ENCODE assay signal across 1 cellular context in the genomic region with DNA sequence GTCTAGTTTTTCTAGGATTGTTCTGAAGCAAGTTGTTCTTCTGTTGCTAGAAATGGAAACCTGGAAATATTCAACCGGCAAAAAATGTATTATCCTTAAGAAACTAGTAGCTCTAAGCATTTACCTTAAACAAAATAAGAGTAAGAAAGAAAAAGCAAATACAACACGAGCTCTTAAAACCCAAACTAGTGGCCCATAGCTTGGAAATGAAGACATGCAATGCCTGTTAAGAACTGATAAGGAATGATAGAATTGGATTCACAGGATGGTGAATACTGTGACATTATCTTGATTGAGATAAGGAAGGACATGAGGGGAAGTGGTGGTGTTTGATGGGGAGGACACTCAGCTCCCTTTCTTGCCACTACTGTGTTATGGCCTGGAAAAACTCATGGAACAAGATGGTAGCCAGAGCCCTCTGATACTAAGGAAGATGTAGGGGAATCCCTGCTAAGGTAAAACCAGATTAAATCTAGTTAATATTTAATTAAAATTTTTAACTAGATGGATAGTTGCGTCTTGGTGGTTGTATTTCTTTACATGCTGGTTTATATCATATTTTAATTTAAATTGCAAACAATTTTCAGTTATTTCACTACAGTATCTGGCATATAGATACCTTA.
TF ChIP-seq lines count a peak whose summit lies in the region.

No MANE protein-coding gene starts in this region.

TF ChIP-seq in K562, 482 proteins besides CTCF, POLR2A, EP300 and RAD21 (continued from another document and continues in another):
- TF ChIP-seq, protein P1, sequence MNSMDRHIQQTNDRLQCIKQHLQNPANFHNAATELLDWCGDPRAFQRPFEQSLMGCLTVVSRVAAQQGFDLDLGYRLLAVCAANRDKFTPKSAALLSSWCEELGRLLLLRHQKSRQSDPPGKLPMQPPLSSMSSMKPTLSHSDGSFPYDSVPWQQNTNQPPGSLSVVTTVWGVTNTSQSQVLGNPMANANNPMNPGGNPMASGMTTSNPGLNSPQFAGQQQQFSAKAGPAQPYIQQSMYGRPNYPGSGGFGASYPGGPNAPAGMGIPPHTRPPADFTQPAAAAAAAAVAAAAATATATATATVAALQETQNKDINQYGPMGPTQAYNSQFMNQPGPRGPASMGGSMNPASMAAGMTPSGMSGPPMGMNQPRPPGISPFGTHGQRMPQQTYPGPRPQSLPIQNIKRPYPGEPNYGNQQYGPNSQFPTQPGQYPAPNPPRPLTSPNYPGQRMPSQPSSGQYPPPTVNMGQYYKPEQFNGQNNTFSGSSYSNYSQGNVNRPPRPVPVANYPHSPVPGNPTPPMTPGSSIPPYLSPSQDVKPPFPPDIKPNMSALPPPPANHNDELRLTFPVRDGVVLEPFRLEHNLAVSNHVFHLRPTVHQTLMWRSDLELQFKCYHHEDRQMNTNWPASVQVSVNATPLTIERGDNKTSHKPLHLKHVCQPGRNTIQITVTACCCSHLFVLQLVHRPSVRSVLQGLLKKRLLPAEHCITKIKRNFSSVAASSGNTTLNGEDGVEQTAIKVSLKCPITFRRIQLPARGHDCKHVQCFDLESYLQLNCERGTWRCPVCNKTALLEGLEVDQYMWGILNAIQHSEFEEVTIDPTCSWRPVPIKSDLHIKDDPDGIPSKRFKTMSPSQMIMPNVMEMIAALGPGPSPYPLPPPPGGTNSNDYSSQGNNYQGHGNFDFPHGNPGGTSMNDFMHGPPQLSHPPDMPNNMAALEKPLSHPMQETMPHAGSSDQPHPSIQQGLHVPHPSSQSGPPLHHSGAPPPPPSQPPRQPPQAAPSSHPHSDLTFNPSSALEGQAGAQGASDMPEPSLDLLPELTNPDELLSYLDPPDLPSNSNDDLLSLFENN (IDR thresholded peaks at IDR 0.05; ENCODE audit: low read depth in 2 of 2, low read length in 2 of 2): peak in 1 of 2 experiments; percentile 74; a peak in 2 of 4 replicates
- TF ChIP-seq SP2 (IDR thresholded peaks at IDR 0.05; ENCODE audit: extremely low read depth, low read depth, low read length, poor library complexity, severe bottlenecking) (no peak), LEF1 (IDR thresholded peaks at IDR 0.05) (peak; percentile 83; the same call in 1 of the 2 replicates), ZNF584 (CRISPR knock-in tag; IDR thresholded peaks at IDR 0.05; ENCODE audit: low read depth) (peak; percentile 64; the same call in 1 of the 2 replicates), JUND (IDR thresholded peaks at IDR 0.05; ENCODE audit: borderline replicate concordance, low read depth, low read length) (peak; percentile 77; the same call in 1 of the 2 replicates), JUND (tag; IDR thresholded peaks at IDR 0.05; ENCODE audit: borderline replicate concordance, low read depth, low read length) (peak; percentile 44; the same call in 1 of the 3 replicates), NFRKB (IDR thresholded peaks at IDR 0.05; ENCODE audit: low read depth) (no peak), HDAC3 (IDR thresholded peaks at IDR 0.05; ENCODE audit: borderline replicate concordance, partially characterized antibody) (peak; percentile 72), ZNF224 (CRISPR knock-in tag; IDR thresholded peaks at IDR 0.05) (no peak), ELF2 (CRISPR knock-in tag; IDR thresholded peaks at IDR 0.05) (peak; percentile 65; the same call in 1 of the 2 replicates), ZNF79 (CRISPR knock-in tag; IDR thresholded peaks at IDR 0.05; ENCODE audit: low read depth) (peak; percentile 63; the same call in 1 of the 2 replicates), NFATC3 (IDR thresholded peaks at IDR 0.05) (no peak), ARNT (IDR thresholded peaks at IDR 0.05) (peak in 1 of 2 experiments; percentile 89; a peak in 2 of 4 replicates), MTA1 (IDR thresholded peaks at IDR 0.05; ENCODE audit: borderline replicate concordance) (peak; percentile 89; the same call in 1 of the 2 replicates), ZNF766 (CRISPR knock-in tag; conservative IDR thresholded peaks at IDR 0.05) (peak; percentile 84), GABPA (tag; conservative IDR thresholded peaks at IDR 0.05; ENCODE audit: low read depth) (0 out of 2 replicates have a peak, but pooled peaks have one; percentile 18), MTA2 (IDR thresholded peaks at IDR 0.05; ENCODE audit: low read depth) (peak; percentile 93), RCOR1 (IDR thresholded peaks at IDR 0.05; ENCODE audit: borderline replicate concordance in 1 of 2, low read depth in 2 of 2, low read length in 2 of 2) (peak in 1 of 2 experiments; percentile 99; a peak in 2 of 4 replicates), ZC3H11A (IDR thresholded peaks at IDR 0.05; ENCODE audit: low read depth, low read length) (no peak), DMBX1 (CRISPR knock-in tag; IDR thresholded peaks at IDR 0.05; ENCODE audit: borderline replicate concordance) (peak; percentile 45; the same call in 1 of the 2 replicates), JUN (IDR thresholded peaks at IDR 0.05; ENCODE audit: borderline replicate concordance, low read depth, low read length) (peak; percentile 70), JUN (CRISPR knock-in tag; IDR thresholded peaks at IDR 0.05; ENCODE audit: borderline replicate concordance) (no peak), ESRRA (IDR thresholded peaks at IDR 0.05; ENCODE audit: borderline replicate concordance, low read depth) (peak; percentile 15; the same call in 1 of the 2 replicates)
- TF ChIP-seq, protein P2, sequence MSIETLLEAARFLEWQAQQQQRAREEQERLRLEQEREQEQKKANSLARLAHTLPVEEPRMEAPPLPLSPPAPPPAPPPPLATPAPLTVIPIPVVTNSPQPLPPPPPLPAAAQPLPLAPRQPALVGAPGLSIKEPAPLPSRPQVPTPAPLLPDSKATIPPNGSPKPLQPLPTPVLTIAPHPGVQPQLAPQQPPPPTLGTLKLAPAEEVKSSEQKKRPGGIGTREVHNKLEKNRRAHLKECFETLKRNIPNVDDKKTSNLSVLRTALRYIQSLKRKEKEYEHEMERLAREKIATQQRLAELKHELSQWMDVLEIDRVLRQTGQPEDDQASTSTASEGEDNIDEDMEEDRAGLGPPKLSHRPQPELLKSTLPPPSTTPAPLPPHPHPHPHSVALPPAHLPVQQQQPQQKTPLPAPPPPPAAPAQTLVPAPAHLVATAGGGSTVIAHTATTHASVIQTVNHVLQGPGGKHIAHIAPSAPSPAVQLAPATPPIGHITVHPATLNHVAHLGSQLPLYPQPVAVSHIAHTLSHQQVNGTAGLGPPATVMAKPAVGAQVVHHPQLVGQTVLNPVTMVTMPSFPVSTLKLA (conservative IDR thresholded peaks at IDR 0.05): peak in 1 of 2 experiments; percentile 51; a peak in 2 of 4 replicates
- TF ChIP-seq, protein P3, sequence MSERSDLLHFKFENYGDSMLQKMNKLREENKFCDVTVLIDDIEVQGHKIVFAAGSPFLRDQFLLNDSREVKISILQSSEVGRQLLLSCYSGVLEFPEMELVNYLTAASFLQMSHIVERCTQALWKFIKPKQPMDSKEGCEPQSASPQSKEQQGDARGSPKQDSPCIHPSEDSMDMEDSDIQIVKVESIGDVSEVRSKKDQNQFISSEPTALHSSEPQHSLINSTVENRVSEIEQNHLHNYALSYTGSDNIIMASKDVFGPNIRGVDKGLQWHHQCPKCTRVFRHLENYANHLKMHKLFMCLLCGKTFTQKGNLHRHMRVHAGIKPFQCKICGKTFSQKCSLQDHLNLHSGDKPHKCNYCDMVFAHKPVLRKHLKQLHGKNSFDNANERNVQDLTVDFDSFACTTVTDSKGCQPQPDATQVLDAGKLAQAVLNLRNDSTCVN (CRISPR knock-in tag; IDR thresholded peaks at IDR 0.05): 0 out of 2 replicates have a peak, but pooled peaks have one; percentile 57
- TF ChIP-seq, protein P4, sequence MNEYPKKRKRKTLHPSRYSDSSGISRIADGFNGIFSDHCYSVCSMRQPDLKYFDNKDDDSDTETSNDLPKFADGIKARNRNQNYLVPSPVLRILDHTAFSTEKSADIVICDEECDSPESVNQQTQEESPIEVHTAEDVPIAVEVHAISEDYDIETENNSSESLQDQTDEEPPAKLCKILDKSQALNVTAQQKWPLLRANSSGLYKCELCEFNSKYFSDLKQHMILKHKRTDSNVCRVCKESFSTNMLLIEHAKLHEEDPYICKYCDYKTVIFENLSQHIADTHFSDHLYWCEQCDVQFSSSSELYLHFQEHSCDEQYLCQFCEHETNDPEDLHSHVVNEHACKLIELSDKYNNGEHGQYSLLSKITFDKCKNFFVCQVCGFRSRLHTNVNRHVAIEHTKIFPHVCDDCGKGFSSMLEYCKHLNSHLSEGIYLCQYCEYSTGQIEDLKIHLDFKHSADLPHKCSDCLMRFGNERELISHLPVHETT (CRISPR knock-in tag; conservative IDR thresholded peaks at IDR 0.05 in 1 of 2, IDR thresholded peaks at IDR 0.05 in 1 of 2): peak in 1 of 2 experiments; percentile 36; a peak in 1 of 4 replicates
- TF ChIP-seq, protein P5, sequence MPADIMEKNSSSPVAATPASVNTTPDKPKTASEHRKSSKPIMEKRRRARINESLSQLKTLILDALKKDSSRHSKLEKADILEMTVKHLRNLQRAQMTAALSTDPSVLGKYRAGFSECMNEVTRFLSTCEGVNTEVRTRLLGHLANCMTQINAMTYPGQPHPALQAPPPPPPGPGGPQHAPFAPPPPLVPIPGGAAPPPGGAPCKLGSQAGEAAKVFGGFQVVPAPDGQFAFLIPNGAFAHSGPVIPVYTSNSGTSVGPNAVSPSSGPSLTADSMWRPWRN (IDR thresholded peaks at IDR 0.05; ENCODE audit: low read depth): peak; percentile 93
- TF ChIP-seq, protein P6, sequence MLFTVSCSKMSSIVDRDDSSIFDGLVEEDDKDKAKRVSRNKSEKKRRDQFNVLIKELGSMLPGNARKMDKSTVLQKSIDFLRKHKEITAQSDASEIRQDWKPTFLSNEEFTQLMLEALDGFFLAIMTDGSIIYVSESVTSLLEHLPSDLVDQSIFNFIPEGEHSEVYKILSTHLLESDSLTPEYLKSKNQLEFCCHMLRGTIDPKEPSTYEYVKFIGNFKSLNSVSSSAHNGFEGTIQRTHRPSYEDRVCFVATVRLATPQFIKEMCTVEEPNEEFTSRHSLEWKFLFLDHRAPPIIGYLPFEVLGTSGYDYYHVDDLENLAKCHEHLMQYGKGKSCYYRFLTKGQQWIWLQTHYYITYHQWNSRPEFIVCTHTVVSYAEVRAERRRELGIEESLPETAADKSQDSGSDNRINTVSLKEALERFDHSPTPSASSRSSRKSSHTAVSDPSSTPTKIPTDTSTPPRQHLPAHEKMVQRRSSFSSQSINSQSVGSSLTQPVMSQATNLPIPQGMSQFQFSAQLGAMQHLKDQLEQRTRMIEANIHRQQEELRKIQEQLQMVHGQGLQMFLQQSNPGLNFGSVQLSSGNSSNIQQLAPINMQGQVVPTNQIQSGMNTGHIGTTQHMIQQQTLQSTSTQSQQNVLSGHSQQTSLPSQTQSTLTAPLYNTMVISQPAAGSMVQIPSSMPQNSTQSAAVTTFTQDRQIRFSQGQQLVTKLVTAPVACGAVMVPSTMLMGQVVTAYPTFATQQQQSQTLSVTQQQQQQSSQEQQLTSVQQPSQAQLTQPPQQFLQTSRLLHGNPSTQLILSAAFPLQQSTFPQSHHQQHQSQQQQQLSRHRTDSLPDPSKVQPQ (CRISPR knock-in tag; IDR thresholded peaks at IDR 0.05; ENCODE audit: borderline replicate concordance): 0 out of 2 replicates have a peak, but pooled peaks have one; percentile 21
- TF ChIP-seq, protein P7, sequence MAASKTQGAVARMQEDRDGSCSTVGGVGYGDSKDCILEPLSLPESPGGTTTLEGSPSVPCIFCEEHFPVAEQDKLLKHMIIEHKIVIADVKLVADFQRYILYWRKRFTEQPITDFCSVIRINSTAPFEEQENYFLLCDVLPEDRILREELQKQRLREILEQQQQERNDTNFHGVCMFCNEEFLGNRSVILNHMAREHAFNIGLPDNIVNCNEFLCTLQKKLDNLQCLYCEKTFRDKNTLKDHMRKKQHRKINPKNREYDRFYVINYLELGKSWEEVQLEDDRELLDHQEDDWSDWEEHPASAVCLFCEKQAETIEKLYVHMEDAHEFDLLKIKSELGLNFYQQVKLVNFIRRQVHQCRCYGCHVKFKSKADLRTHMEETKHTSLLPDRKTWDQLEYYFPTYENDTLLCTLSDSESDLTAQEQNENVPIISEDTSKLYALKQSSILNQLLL (CRISPR knock-in tag; IDR thresholded peaks at IDR 0.05; ENCODE audit: borderline replicate concordance): no peak
- TF ChIP-seq, protein P8, sequence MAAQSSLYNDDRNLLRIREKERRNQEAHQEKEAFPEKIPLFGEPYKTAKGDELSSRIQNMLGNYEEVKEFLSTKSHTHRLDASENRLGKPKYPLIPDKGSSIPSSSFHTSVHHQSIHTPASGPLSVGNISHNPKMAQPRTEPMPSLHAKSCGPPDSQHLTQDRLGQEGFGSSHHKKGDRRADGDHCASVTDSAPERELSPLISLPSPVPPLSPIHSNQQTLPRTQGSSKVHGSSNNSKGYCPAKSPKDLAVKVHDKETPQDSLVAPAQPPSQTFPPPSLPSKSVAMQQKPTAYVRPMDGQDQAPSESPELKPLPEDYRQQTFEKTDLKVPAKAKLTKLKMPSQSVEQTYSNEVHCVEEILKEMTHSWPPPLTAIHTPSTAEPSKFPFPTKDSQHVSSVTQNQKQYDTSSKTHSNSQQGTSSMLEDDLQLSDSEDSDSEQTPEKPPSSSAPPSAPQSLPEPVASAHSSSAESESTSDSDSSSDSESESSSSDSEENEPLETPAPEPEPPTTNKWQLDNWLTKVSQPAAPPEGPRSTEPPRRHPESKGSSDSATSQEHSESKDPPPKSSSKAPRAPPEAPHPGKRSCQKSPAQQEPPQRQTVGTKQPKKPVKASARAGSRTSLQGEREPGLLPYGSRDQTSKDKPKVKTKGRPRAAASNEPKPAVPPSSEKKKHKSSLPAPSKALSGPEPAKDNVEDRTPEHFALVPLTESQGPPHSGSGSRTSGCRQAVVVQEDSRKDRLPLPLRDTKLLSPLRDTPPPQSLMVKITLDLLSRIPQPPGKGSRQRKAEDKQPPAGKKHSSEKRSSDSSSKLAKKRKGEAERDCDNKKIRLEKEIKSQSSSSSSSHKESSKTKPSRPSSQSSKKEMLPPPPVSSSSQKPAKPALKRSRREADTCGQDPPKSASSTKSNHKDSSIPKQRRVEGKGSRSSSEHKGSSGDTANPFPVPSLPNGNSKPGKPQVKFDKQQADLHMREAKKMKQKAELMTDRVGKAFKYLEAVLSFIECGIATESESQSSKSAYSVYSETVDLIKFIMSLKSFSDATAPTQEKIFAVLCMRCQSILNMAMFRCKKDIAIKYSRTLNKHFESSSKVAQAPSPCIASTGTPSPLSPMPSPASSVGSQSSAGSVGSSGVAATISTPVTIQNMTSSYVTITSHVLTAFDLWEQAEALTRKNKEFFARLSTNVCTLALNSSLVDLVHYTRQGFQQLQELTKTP (IDR thresholded peaks at IDR 0.05; ENCODE audit: low read depth in 1 of 2, partially characterized antibody in 2 of 2): peak in 1 of 2 experiments; percentile 39
